Comparison of ENCODE assay signal across 15 cellular contexts in genomic region chr10:14399641-14400040, GRCh38.
DNase-seq lines count a peak whose midpoint lies in the region; ATAC-seq, FAIRE-seq and TF ChIP-seq lines count a peak whose summit lies in the region.
"Had no signal": no experiment of that assay in that cellular context is flagged by ENCODE, and none has a peak within 500 bp of the region (broad histone marks: within the 10 kb centered on the region; RNA-seq: fewer than 3 reads in every experiment).

No MANE protein-coding gene starts in this region.

- H3K9me3 ChIP-seq in keratinocyte (ENCODE audit: control insufficient read depth, low read depth, low read length), result no peaks in the 10 kb centered on the region
- H3K9me3 ChIP-seq: HAP-1 had no signal

- DNase-seq in EH (ENCODE audit: low read depth) (peak; percentile 56), RPMI7951 (ENCODE audit: low read depth) (peak; percentile 62), keratinocyte (ENCODE audit: low read depth, low spot score) (no peak), renal cortical epithelial cell (ENCODE audit: low read depth) (peak; percentile 41), NCI-H524 treated with DMSO at 0.1 percent for 48 hours (lab: John Stamatoyannopoulos, UW) (no peak), GM19238 (ENCODE audit: insufficient read length, low spot score) (no peak)
- no peak for DNase-seq in effector memory CD8-positive, alpha-beta T cell
- DNase-seq: DMS 273 treated with DMSO at 0.1 percent for 48 hours, NCI-H1436, NCI-H2081, NCI-H524 had no signal

- no peak overlapping the region for H3K4me3 ChIP-seq in keratinocyte (ENCODE audit: control insufficient read depth in 2 of 3, extremely low read depth in 1 of 3, insufficient read depth in 2 of 3, low read depth in 1 of 3, low read length in 3 of 3)
- H3K4me3 ChIP-seq: BLaER1 treated with 17β-estradiol and CSF1 and Interleukin-3, amounts not matched to agents 10 nM and 100 nM; GM12878; HAP-1 had no signal

- no peaks in the 10 kb centered on the region for H4K20me1 ChIP-seq in keratinocyte (ENCODE audit: control insufficient read depth, extremely low read depth, insufficient read depth, low read length)
- H4K20me1 ChIP-seq: BLaER1 treated with 17β-estradiol and CSF1 and Interleukin-3, amounts not matched to agents 10 nM and 100 nM had no signal

- dilution Hi-C loops in keratinocyte (cut with MboI; ENCODE audit: extremely low pct_ligation_motif_present, low sequenced_read_pairs), result no loop called here

- no peaks in the 10 kb centered on the region for H3K36me3 ChIP-seq in keratinocyte (ENCODE audit: control insufficient read depth in 2 of 2, extremely low read depth in 1 of 2, insufficient read depth in 2 of 2, low read length in 2 of 2)
- H3K36me3 ChIP-seq: BLaER1 treated with 17β-estradiol and CSF1 and Interleukin-3, amounts not matched to agents 10 nM and 100 nM; HAP-1 had no signal

- H3K9me3 Mint-ChIP-seq in effector memory CD8-positive, alpha-beta T cell, result no peaks in the 10 kb centered on the region

- H2AFZ ChIP-seq in keratinocyte (ENCODE audit: control insufficient read depth, low read length), result peak overlapping the region; percentile 35

- TF ChIP-seq CTCF in keratinocyte (optimal IDR thresholded peaks at IDR 0.05 in 1 of 3, IDR thresholded peaks at IDR 0.05 in 1 of 3, conservative IDR thresholded peaks at IDR 0.05 in 1 of 3; ENCODE audit: extremely low read depth in 1 of 3, insufficient read depth in 2 of 3, low read length in 3 of 3), result no peak

- H3K9me1 ChIP-seq in keratinocyte (ENCODE audit: control insufficient read depth, extremely low read depth, insufficient read depth, low read length), result no peaks in the 10 kb centered on the region

- peak; percentile 58 for FAIRE-seq in keratinocyte (lab: Jason Lieb, UNC)
- FAIRE-seq: GM12878, GM18507 had no signal

- H3K27me3 Mint-ChIP-seq in effector memory CD8-positive, alpha-beta T cell, result peaks cover 32 to 42% of the 10 kb centered on the region in 2 donors

- H3K27ac Mint-ChIP-seq in effector memory CD8-positive, alpha-beta T cell, result no peak overlapping the region

- H3K27me3 ChIP-seq in keratinocyte (ENCODE audit: control insufficient read depth, extremely low read depth, insufficient read depth, low read length), result no peaks in the 10 kb centered on the region
- H3K27me3 ChIP-seq: BLaER1 treated with 17β-estradiol and CSF1 and Interleukin-3, amounts not matched to agents 10 nM and 100 nM had no signal

- no peak for ATAC-seq in effector memory CD8-positive, alpha-beta T cell (replicated peaks)
- ATAC-seq: GM12878 had no signal

- peaks cover 30% of the 10 kb centered on the region for H3K4me1 ChIP-seq in keratinocyte (ENCODE audit: control insufficient read depth, extremely low read depth, insufficient read depth, low read length)
- H3K4me1 ChIP-seq: BLaER1 treated with 17β-estradiol and CSF1 and Interleukin-3, amounts not matched to agents 10 nM and 100 nM; HAP-1 had no signal

- H3K79me2 ChIP-seq in keratinocyte (ENCODE audit: control insufficient read depth, insufficient read depth, low read length), result no peaks in the 10 kb centered on the region

- no peak overlapping the region for H3K27ac ChIP-seq in keratinocyte (ENCODE audit: control insufficient read depth, insufficient read depth, low read length)
- H3K27ac ChIP-seq: BLaER1 treated with 17β-estradiol and CSF1 and Interleukin-3, amounts not matched to agents 10 nM and 100 nM had no signal

- no peak overlapping the region for H3K4me3 Mint-ChIP-seq in effector memory CD8-positive, alpha-beta T cell

- no peaks in the 10 kb centered on the region for H3K36me3 Mint-ChIP-seq in effector memory CD8-positive, alpha-beta T cell (ENCODE audit: insufficient read depth)

- H3K4me2 ChIP-seq in keratinocyte (ENCODE audit: control insufficient read depth, extremely low read depth, insufficient read depth, low read depth, low read length), result peak overlapping the region; percentile 4
- H3K4me2 ChIP-seq: BLaER1 treated with 17β-estradiol and CSF1 and Interleukin-3, amounts not matched to agents 10 nM and 100 nM had no signal

- H3K9ac ChIP-seq in keratinocyte (ENCODE audit: control insufficient read depth, extremely low read depth, insufficient read depth, low read length), result no peak overlapping the region
- H3K9ac ChIP-seq: BLaER1 treated with 17β-estradiol and CSF1 and Interleukin-3, amounts not matched to agents 10 nM and 100 nM had no signal

- no peaks in the 10 kb centered on the region for H3K4me1 Mint-ChIP-seq in effector memory CD8-positive, alpha-beta T cell (ENCODE audit: low read depth in 2 of 2)

Comparison
In these comparisons a context has a peak if more than half of its experiments do, and no peak if none do; other contexts are left out.
1. DNase-seq: peak in EH (single experiment), RPMI7951 (single experiment) and renal cortical epithelial cell (single experiment); none in keratinocyte (single experiment), effector memory CD8-positive, alpha-beta T cell (0 of 3), NCI-H524 treated with DMSO at 0.1 percent for 48 hours (single experiment) and GM19238 (single experiment).